ENCODE assay signal across 2 cellular contexts in the genomic region with DNA sequence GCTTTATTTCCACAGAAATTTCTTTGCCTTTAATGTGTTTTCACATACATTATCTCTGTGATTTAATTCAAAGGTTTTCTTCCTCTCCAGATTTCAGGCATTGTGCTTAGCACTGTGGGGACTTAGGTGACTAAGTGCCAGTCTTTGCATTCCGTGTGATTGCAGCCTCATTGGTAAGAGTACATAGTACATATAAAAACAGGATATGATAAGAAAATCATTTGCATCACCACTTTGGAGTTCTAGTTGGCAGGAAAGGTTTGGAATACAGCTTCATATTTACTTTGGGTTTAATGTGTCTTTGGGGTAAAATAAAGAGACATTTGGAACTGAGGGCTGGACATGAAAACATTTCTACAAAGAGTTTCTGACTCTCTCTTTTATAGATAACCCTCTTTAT.
TF ChIP-seq lines count a peak whose summit lies in the region.

No MANE protein-coding gene starts in this region.

TF ChIP-seq in SK-N-SH, 30 proteins besides CTCF, POLR2A, EP300 and RAD21 (continued from another document):
- TF ChIP-seq, protein P1, sequence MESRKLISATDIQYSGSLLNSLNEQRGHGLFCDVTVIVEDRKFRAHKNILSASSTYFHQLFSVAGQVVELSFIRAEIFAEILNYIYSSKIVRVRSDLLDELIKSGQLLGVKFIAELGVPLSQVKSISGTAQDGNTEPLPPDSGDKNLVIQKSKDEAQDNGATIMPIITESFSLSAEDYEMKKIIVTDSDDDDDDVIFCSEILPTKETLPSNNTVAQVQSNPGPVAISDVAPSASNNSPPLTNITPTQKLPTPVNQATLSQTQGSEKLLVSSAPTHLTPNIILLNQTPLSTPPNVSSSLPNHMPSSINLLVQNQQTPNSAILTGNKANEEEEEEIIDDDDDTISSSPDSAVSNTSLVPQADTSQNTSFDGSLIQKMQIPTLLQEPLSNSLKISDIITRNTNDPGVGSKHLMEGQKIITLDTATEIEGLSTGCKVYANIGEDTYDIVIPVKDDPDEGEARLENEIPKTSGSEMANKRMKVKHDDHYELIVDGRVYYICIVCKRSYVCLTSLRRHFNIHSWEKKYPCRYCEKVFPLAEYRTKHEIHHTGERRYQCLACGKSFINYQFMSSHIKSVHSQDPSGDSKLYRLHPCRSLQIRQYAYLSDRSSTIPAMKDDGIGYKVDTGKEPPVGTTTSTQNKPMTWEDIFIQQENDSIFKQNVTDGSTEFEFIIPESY (IDR thresholded peaks at IDR 0.05; ENCODE audit: borderline replicate concordance, low read depth) = no peak
- TF ChIP-seq RFX5 (IDR thresholded peaks at IDR 0.05; ENCODE audit: low read length) = no peak
- no peak for TF ChIP-seq NRF1 (IDR thresholded peaks at IDR 0.05; ENCODE audit: low read depth, low read length)
- TF ChIP-seq CHD2 (IDR thresholded peaks at IDR 0.05; ENCODE audit: low read length, partially characterized antibody) = no peak
- no peak for TF ChIP-seq RCOR1 (IDR thresholded peaks at IDR 0.05; ENCODE audit: low read length)

TF ChIP-seq in SK-N-SH treated with all-trans-retinoic acid at 6 μM for 48 hours, 23 proteins besides CTCF, POLR2A, EP300 and RAD21 (continued from another document):
- TF ChIP-seq, protein P2, sequence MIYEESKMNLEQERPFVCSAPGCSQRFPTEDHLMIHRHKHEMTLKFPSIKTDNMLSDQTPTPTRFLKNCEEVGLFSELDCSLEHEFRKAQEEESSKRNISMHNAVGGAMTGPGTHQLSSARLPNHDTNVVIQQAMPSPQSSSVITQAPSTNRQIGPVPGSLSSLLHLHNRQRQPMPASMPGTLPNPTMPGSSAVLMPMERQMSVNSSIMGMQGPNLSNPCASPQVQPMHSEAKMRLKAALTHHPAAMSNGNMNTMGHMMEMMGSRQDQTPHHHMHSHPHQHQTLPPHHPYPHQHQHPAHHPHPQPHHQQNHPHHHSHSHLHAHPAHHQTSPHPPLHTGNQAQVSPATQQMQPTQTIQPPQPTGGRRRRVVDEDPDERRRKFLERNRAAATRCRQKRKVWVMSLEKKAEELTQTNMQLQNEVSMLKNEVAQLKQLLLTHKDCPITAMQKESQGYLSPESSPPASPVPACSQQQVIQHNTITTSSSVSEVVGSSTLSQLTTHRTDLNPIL (CRISPR knock-in tag; IDR thresholded peaks at IDR 0.05; ENCODE audit: low read depth) = no peak
